ENCODE assay signal across 20 cellular contexts in genomic region chr6:48388045-48388444, GRCh38.
"Had no signal": no experiment of that assay in that cellular context is flagged by ENCODE, and none has a peak within 500 bp of the region (broad histone marks: within the 10 kb centered on the region; RNA-seq: fewer than 3 reads in every experiment).

No MANE protein-coding gene starts in this region.

- H3K4me3 ChIP-seq: cardiac muscle cell had no signal

- H3K27ac ChIP-seq: cardiac muscle cell, VCaP had no signal

- H3K27me3 ChIP-seq: cardiac muscle cell had no signal

- H3K9ac ChIP-seq: SK-N-SH had no signal

- ATAC-seq: activated T-helper 17 cell treated with anti-CD3 and anti-CD28 coated beads, Interleukin-2, amount 50 U/mL, for 72 hours had no signal

- FAIRE-seq: astrocyte had no signal

- H3K9me3 ChIP-seq: SK-N-SH had no signal

- H3K4me2 ChIP-seq: SK-N-SH had no signal

- DNase-seq: activated CD4-positive, alpha-beta memory T cell treated with anti-CD3 and anti-CD28 coated beads for 36 hours; activated CD4-positive, alpha-beta T cell treated with anti-CD3 and anti-CD28 coated beads, Interleukin-2, amount 10 ng/mL, durations not matched to agents 7 days and 5 days; activated CD4-positive, CD25-positive, alpha-beta regulatory T cell; activated CD8-positive, alpha-beta memory T cell treated with anti-CD3 and anti-CD28 coated beads for 24 hours; activated gamma-delta T cell; activated naive CD4-positive, alpha-beta T cell treated with anti-CD3 and anti-CD28 coated beads for 36 hours; activated T-cell treated with anti-CD3 and anti-CD28 coated beads, Interleukin-2, amount 50 U/mL, for 48 hours; amygdala; NCI-H1105 treated with DMSO at 0.1 percent for 48 hours; NCI-H1436 treated with DMSO at 0.1 percent for 48 hours; NCI-H1930; NCI-H2171; NCI-H2227 treated with DMSO at 0.1 percent for 48 hours; NCI-H524; SK-N-SH; T-helper 1 cell had no signal

- H3K36me3 ChIP-seq: cardiac muscle cell had no signal
